9 cellular contexts compared by ENCODE assay signal in genomic region chr5:172642046-172642409, GRCh38. TPM values are rescaled to one million over a fixed set of nuclear protein-coding genes. Genes with fewer than 3 reads are reported as not detected.
DNase-seq lines count a peak whose midpoint lies in the region; ATAC-seq, FAIRE-seq and TF ChIP-seq lines count a peak whose summit lies in the region.
"Had no signal": no experiment of that assay in that cellular context is flagged by ENCODE, and none has a peak within 500 bp of the region (broad histone marks: within the 10 kb centered on the region; RNA-seq: fewer than 3 reads in every experiment).

No MANE protein-coding gene starts in this region.

- no peaks in the 10 kb centered on the region for H3K27me3 ChIP-seq in left ventricle myocardium inferior (ENCODE audit: low read depth)
- no peaks in the 10 kb centered on the region for H3K27me3 ChIP-seq in muscle layer of colon (ENCODE audit: control insufficient read depth in 1 of 2, insufficient read depth in 2 of 2, low read length in 2 of 2)
- H3K27me3 ChIP-seq in uterus: no peaks in the 10 kb centered on the region

- ATAC-seq in left cardiac atrium (no peak), GM18907 (IDR thresholded peaks at IDR 0.05; ENCODE audit: unreplicated experiment) (no peak)

- TF ChIP-seq POLR2A in uterus (IDR thresholded peaks at IDR 0.05): no peak

- H3K36me3 ChIP-seq in left ventricle myocardium inferior (no peaks in the 10 kb centered on the region), muscle layer of colon (ENCODE audit: insufficient read depth, low read length) (peaks cover 18% of the 10 kb centered on the region), uterus (no peaks in the 10 kb centered on the region)

- TF ChIP-seq CTCF in left ventricle myocardium inferior (IDR thresholded peaks at IDR 0.05; ENCODE audit: borderline replicate concordance) (no peak), uterus (IDR thresholded peaks at IDR 0.05) (no peak), GM10248 (IDR thresholded peaks at IDR 0.05; ENCODE audit: control extremely low read depth, extremely low read depth, low read depth, missing control alignments) (no peak)

- H3K4me3 ChIP-seq in left ventricle myocardium inferior (peak overlapping the region; percentile 85), muscle layer of colon (ENCODE audit: low read depth in 1 of 2, low read length in 2 of 2) (peak overlapping the region; percentile 69 to 93), uterus (peak overlapping the region; percentile 79 to 92)

- H3K9me3 ChIP-seq in left ventricle myocardium inferior (replicated peaks): no peaks in the 10 kb centered on the region
- no peaks in the 10 kb centered on the region for H3K9me3 ChIP-seq in muscle layer of colon (ENCODE audit: low read length)
- no peaks in the 10 kb centered on the region for H3K9me3 ChIP-seq in uterus

- H3K4me1 ChIP-seq in left ventricle myocardium inferior: peaks cover 69% of the 10 kb centered on the region
- peaks cover 52% of the 10 kb centered on the region for H3K4me1 ChIP-seq in muscle layer of colon (ENCODE audit: insufficient read depth, low read length)
- peaks cover 4 to 21% of the 10 kb centered on the region in 2 donors for H3K4me1 ChIP-seq in uterus

- FAIRE-seq in RCC 7860 (lab: Jason Lieb, UNC): no peak

- intact Hi-C loops in left ventricle myocardium inferior (cut with micrococcal nuclease) (loop anchor here (10.0 kb wide), 1 partner anchor 53 kb away; no protein-coding TSS in a partner anchor), left cardiac atrium (cut with DNase I) (loop anchor here in 1 of 2 donors (5.0 kb wide), 2 partner anchors 55 to 165 kb away; no protein-coding TSS in a partner anchor), uterus (cut with DNase I; ENCODE audit: low total_unique reads) (loop anchor here (10.0 kb wide), 1 partner anchor 77 kb away; no protein-coding TSS in a partner anchor)

- peak overlapping the region; percentile 75 for H3K9ac ChIP-seq in muscle layer of colon (ENCODE audit: low read length)

- H3K27ac ChIP-seq in left ventricle myocardium inferior (replicated peaks) (peak overlapping the region; percentile 97), caudate nucleus (ENCODE audit: low read depth, low read length) (peak overlapping the region; percentile 80), muscle layer of colon (ENCODE audit: low read depth, low read length) (peak overlapping the region; percentile 96), uterus (peak overlapping the region; percentile 85 to 98)

- CTCF ChIA-PET in GM10248 (lab: Yijun Ruan, JAX): no interaction called here

- POLR2A ChIA-PET in GM10248 (lab: Yijun Ruan, JAX): no interaction called here

- no peak for DNase-seq in left ventricle myocardium inferior
- no peak for DNase-seq in left cardiac atrium
- no peak for DNase-seq in caudate nucleus (lab: John Stamatoyannopoulos, UW)
- DNase-seq in uterus: no peak
- DNase-seq in RCC 7860 (ENCODE audit: low spot score): no peak
- DNase-seq in GM10248 (ENCODE audit: extremely low spot score): no peak
- DNase-seq: effector memory CD4-positive, alpha-beta T cell had no signal

RNA-seq across cellular contexts. Expression of gene NEURL1B, which starts 1.0 kb away (rescaled TPM):
- total RNA-seq in left ventricle myocardium inferior: 24.0 TPM
- 10 to 100 TPM; 20.6 to 33.6 TPM for total RNA-seq in left cardiac atrium
- 100 to 1,000 TPM in 1 of 4 donors, 10 to 100 TPM in 3; 51.1 to 136 (median 74.1) TPM for total RNA-seq in uterus
